Comparison of ENCODE assay signal across 18 cellular contexts in the genomic region with DNA sequence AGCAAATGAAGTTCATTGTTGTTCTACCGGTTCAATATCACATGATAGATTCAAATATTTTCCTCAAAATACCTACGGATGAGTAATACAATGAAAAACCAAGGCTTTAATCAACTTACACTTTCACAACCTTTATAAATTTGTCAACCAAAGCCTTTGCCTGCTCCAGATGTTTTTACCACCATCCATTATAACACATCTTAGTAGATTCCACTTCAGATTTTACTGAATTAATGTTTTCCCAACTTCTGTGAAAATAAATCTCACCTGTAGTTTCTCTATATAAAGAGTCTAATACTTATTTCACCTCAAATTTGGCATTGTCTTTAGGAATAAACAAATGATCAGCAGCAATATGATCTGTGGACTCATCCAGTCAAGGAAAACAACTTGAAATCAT.
DNase-seq lines count a peak whose midpoint lies in the region; ATAC-seq and TF ChIP-seq lines count a peak whose summit lies in the region.
"Had no signal": no experiment of that assay in that cellular context is flagged by ENCODE, and none has a peak within 500 bp of the region (broad histone marks: within the 10 kb centered on the region; RNA-seq: fewer than 3 reads in every experiment).

No MANE protein-coding gene starts in this region.

- H3K9me2 ChIP-seq in GM23248 (ENCODE audit: insufficient read depth): no peaks in the 10 kb centered on the region

- H3K9me3 ChIP-seq in GM23248 (ENCODE audit: low read depth): peaks cover 5% of the 10 kb centered on the region
- H3K9me3 ChIP-seq in HEK293 (ENCODE audit: control insufficient read depth, insufficient read depth, low read depth, low read length): no peaks in the 10 kb centered on the region
- H3K9me3 ChIP-seq: BE2C had no signal

- H3K79me2 ChIP-seq in GM23248 (ENCODE audit: insufficient read depth): no peaks in the 10 kb centered on the region

- 0 out of 2 replicates have a peak, but pooled peaks cover 8% of the 10 kb centered on the region for H3F3A ChIP-seq in GM23248 (ENCODE audit: insufficient read depth)

- no peak overlapping the region for H2AFZ ChIP-seq in GM23248

- H3K27ac ChIP-seq in GM23248 (no peak overlapping the region), HEK293 (ENCODE audit: extremely low read depth, low read depth, low read length) (no peak overlapping the region)
- H3K27ac ChIP-seq: BLaER1 treated with 17β-estradiol and CSF1 and Interleukin-3, amounts not matched to agents 10 nM and 100 nM had no signal

- 59 to 64% methylated on average over 2 of the region's 2 CpGs for WGBS in GM23248 (ENCODE audit: low coverage in 1 of 2, low lambda C conversion rate in 2 of 2, missing lambda C conversion rate in 2 of 2), 2 experiments

- POLR2A ChIA-PET in HEK293 (lab: Yijun Ruan, JAX): no interaction called here

- in situ Hi-C loops in GM23248 (cut with MboI): loop anchor here (25.0 kb wide), 1 partner anchor 90 kb away; no protein-coding TSS in a partner anchor

- H4K20me1 ChIP-seq in GM23248 (ENCODE audit: insufficient read depth): no peaks in the 10 kb centered on the region
- H4K20me1 ChIP-seq: BLaER1 treated with 17β-estradiol and CSF1 and Interleukin-3, amounts not matched to agents 10 nM and 100 nM had no signal

- CTCF ChIA-PET in HEK293 (lab: Yijun Ruan, JAX): interaction anchor here (1.1 kb wide), 1 partner anchor 111 kb away, joined by 3 read pairs; no protein-coding TSS in a partner anchor

- H3K9ac ChIP-seq in GM23248: no peak overlapping the region
- H3K9ac ChIP-seq: BLaER1 treated with 17β-estradiol and CSF1 and Interleukin-3, amounts not matched to agents 10 nM and 100 nM had no signal

- H3K4me1 ChIP-seq in GM23248 (ENCODE audit: insufficient read depth) (no peaks in the 10 kb centered on the region), HEK293 (ENCODE audit: control insufficient read depth, insufficient read depth, low read length) (no peaks in the 10 kb centered on the region)
- H3K4me1 ChIP-seq: BE2C had no signal

- ATAC-seq in HG03139 (IDR thresholded peaks at IDR 0.05; ENCODE audit: unreplicated experiment) (no peak), GM19328 (IDR thresholded peaks at IDR 0.05; ENCODE audit: unreplicated experiment) (no peak)

- H3K4me3 ChIP-seq in GM23248 (no peak overlapping the region), HEK293 (ENCODE audit: low read depth, low read length) (no peak overlapping the region)
- H3K4me3 ChIP-seq: BLaER1 treated with 17β-estradiol and CSF1 and Interleukin-3, amounts not matched to agents 10 nM and 100 nM had no signal

- no peak overlapping the region for H3K4me2 ChIP-seq in GM23248 (ENCODE audit: unreplicated experiment)
- H3K4me2 ChIP-seq: BLaER1 treated with 17β-estradiol and CSF1 and Interleukin-3, amounts not matched to agents 10 nM and 100 nM had no signal

- DNase-seq in DMS53 (lab: John Stamatoyannopoulos, UW) (peak; percentile 3), DMS53 treated with DMSO at 0.1 percent for 48 hours (lab: John Stamatoyannopoulos, UW; ENCODE audit: unreplicated experiment) (no peak), GM23248 (peak; percentile 3), OCI-M1 (lab: John Stamatoyannopoulos, UW) (peak; percentile 9), SIG-M5 (lab: John Stamatoyannopoulos, UW) (no peak)
- DNase-seq: ACHN; AML-193; BE2C; CD4-positive, alpha-beta T cell; CD8-positive, alpha-beta memory T cell; DMS153; DMS79 treated with DMSO at 0.1 percent for 48 hours; GF-D8; H9 had no signal

- H3K36me3 ChIP-seq in GM23248 (ENCODE audit: low read depth) (no peaks in the 10 kb centered on the region), HEK293 (ENCODE audit: control insufficient read depth in 2 of 2, insufficient read depth in 1 of 2, low read length in 2 of 2) (no peaks in the 10 kb centered on the region)
- H3K36me3 ChIP-seq: BE2C; BLaER1 treated with 17β-estradiol and CSF1 and Interleukin-3, amounts not matched to agents 10 nM and 100 nM had no signal

- no peaks in the 10 kb centered on the region for H3K27me3 ChIP-seq in GM23248 (replicated peaks; ENCODE audit: insufficient read depth)
- H3K27me3 ChIP-seq: BLaER1 treated with 17β-estradiol and CSF1 and Interleukin-3, amounts not matched to agents 10 nM and 100 nM had no signal

- TF ChIP-seq CTCF in HEK293 (tag by site-specific recombination; IDR thresholded peaks at IDR 0.05): no peak

TF ChIP-seq in HEK293, 187 proteins besides CTCF, POLR2A, EP300 and RAD21:
- TF ChIP-seq, protein P1, sequence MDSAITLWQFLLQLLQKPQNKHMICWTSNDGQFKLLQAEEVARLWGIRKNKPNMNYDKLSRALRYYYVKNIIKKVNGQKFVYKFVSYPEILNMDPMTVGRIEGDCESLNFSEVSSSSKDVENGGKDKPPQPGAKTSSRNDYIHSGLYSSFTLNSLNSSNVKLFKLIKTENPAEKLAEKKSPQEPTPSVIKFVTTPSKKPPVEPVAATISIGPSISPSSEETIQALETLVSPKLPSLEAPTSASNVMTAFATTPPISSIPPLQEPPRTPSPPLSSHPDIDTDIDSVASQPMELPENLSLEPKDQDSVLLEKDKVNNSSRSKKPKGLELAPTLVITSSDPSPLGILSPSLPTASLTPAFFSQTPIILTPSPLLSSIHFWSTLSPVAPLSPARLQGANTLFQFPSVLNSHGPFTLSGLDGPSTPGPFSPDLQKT (IDR thresholded peaks at IDR 0.05; ENCODE audit: borderline replicate concordance, low read depth, low read length): no peak
- TF ChIP-seq ZNF510 (tag by site-specific recombination; IDR thresholded peaks at IDR 0.05; ENCODE audit: insufficient replicate concordance): peak; percentile 98
- no peak for TF ChIP-seq PATZ1 (tag by site-specific recombination; IDR thresholded peaks at IDR 0.05)
TF ChIP-seq in HEK293: peak in this region for 1.

Comparison
In these comparisons a context has a peak if more than half of its experiments do, and no peak if none do; other contexts are left out.
1. DNase-seq: peak in DMS53 (single experiment), GM23248 (single experiment) and OCI-M1 (single experiment); none in DMS53 treated with DMSO at 0.1 percent for 48 hours (single experiment) and SIG-M5 (single experiment).